ENCODE assay signal across 9 cellular contexts in genomic region chr18:79200546-79201268, GRCh38.
DNase-seq lines count a peak whose midpoint lies in the region; ATAC-seq and TF ChIP-seq lines count a peak whose summit lies in the region.
"Had no signal": no experiment of that assay in that cellular context is flagged by ENCODE, and none has a peak within 500 bp of the region (broad histone marks: within the 10 kb centered on the region; RNA-seq: fewer than 3 reads in every experiment).

No MANE protein-coding gene starts in this region.

- H3K27ac ChIP-seq in heart right ventricle = no peak overlapping the region
- H3K27ac ChIP-seq: BLaER1 had no signal

- intact Hi-C loops in heart right ventricle (cut with DNase I) = no loop called here

- no peaks in the 10 kb centered on the region for H3K9me3 ChIP-seq in heart right ventricle
- H3K9me3 ChIP-seq: BLaER1 had no signal

- POLR2A ChIA-PET in activated CD8-positive, alpha-beta T cell treated with anti-CD3 and anti-CD28 coated beads, Interleukin-2, amount 10 ng/mL, durations not matched to agents 7 days and 5 days (lab: Charles Lee) = no interaction called here

- H3K4me1 Mint-ChIP-seq in activated CD8-positive, alpha-beta T cell treated with anti-CD3 and anti-CD28 coated beads, Interleukin-2, amount 10 ng/mL, durations not matched to agents 7 days and 5 days (ENCODE audit: low read depth) = peaks cover 17% of the 10 kb centered on the region

- peak; percentile 26 for DNase-seq in NCI-H748 (lab: John Stamatoyannopoulos, UW; ENCODE audit: unreplicated experiment)
- DNase-seq in NCI-H748 treated with DMSO at 0.1 percent for 48 hours (lab: John Stamatoyannopoulos, UW) = no peak
- DNase-seq in activated CD8-positive, alpha-beta T cell treated with anti-CD3 and anti-CD28 coated beads, Interleukin-2, amount 10 ng/mL, durations not matched to agents 7 days and 5 days = peak; percentile 37
- peak in 1 of 2 donors; percentile 38 for DNase-seq in heart right ventricle
- DNase-seq in stimulated activated CD4-positive, alpha-beta T cell treated with anti-CD3 and anti-CD28 coated beads, Interleukin-4, amount 100 ng/mL, for 1 hour = peak; percentile 15
- no peak for DNase-seq in mucosa of gallbladder (ENCODE audit: low spot score)

- no peak overlapping the region for H3K4me3 Mint-ChIP-seq in activated CD8-positive, alpha-beta T cell treated with anti-CD3 and anti-CD28 coated beads, Interleukin-2, amount 10 ng/mL, durations not matched to agents 7 days and 5 days

- H3K4me1 ChIP-seq in heart right ventricle = no peaks in the 10 kb centered on the region
- H3K4me1 ChIP-seq: BLaER1 had no signal

- H3K27me3 Mint-ChIP-seq in activated CD8-positive, alpha-beta T cell treated with anti-CD3 and anti-CD28 coated beads, Interleukin-2, amount 10 ng/mL, durations not matched to agents 7 days and 5 days (ENCODE audit: low read depth) = no peaks in the 10 kb centered on the region

- H3K4me3 ChIP-seq in heart right ventricle = no peak overlapping the region
- H3K4me3 ChIP-seq: BLaER1 had no signal

- peaks cover 0 to 15% (median 0%) of the 10 kb centered on the region in 9 donors for H3K36me3 ChIP-seq in heart right ventricle
- H3K36me3 ChIP-seq: BLaER1 had no signal

- TF ChIP-seq CTCF in heart right ventricle (IDR thresholded peaks at IDR 0.05) = no peak

- CTCF ChIA-PET in activated CD8-positive, alpha-beta T cell treated with anti-CD3 and anti-CD28 coated beads, Interleukin-2, amount 10 ng/mL, durations not matched to agents 7 days and 5 days (lab: Charles Lee) = no interaction called here

- ATAC-seq in HG03280 (IDR thresholded peaks at IDR 0.05; ENCODE audit: unreplicated experiment) = peak; percentile 62
- peak; percentile 84 for ATAC-seq in activated CD8-positive, alpha-beta T cell treated with anti-CD3 and anti-CD28 coated beads, Interleukin-2, amount 10 ng/mL, durations not matched to agents 7 days and 5 days
- ATAC-seq in heart right ventricle = peak in 7 of 8 donors; percentile 70 to 95 (median 90)
- no peak for ATAC-seq in GM19463 (IDR thresholded peaks at IDR 0.05; ENCODE audit: unreplicated experiment)

- H3K36me3 Mint-ChIP-seq in activated CD8-positive, alpha-beta T cell treated with anti-CD3 and anti-CD28 coated beads, Interleukin-2, amount 10 ng/mL, durations not matched to agents 7 days and 5 days (ENCODE audit: low read depth) = peaks cover 8% of the 10 kb centered on the region

- 83 to 87% methylated on average over 7 of the region's 7 CpGs for WGBS in heart right ventricle, 2 donors

- H3K9me3 Mint-ChIP-seq in activated CD8-positive, alpha-beta T cell treated with anti-CD3 and anti-CD28 coated beads, Interleukin-2, amount 10 ng/mL, durations not matched to agents 7 days and 5 days (ENCODE audit: insufficient read depth) = peaks cover 4% of the 10 kb centered on the region

- H3K27me3 ChIP-seq in heart right ventricle = no peaks in the 10 kb centered on the region
- H3K27me3 ChIP-seq: BLaER1 had no signal

- H3K27ac Mint-ChIP-seq in activated CD8-positive, alpha-beta T cell treated with anti-CD3 and anti-CD28 coated beads, Interleukin-2, amount 10 ng/mL, durations not matched to agents 7 days and 5 days = no peak overlapping the region

Comparison
In these comparisons a context has a peak if more than half of its experiments do, and no peak if none do; other contexts are left out.
1. DNase-seq: peak in NCI-H748 (single experiment), activated CD8-positive, alpha-beta T cell treated with anti-CD3 and anti-CD28 coated beads, Interleukin-2, amount 10 ng/mL, durations not matched to agents 7 days and 5 days (single experiment) and stimulated activated CD4-positive, alpha-beta T cell treated with anti-CD3 and anti-CD28 coated beads, Interleukin-4, amount 100 ng/mL, for 1 hour (single experiment); none in NCI-H748 treated with DMSO at 0.1 percent for 48 hours (single experiment) and mucosa of gallbladder (single experiment).